Comparison of ENCODE assay signal across 17 cellular contexts in the genomic region with DNA sequence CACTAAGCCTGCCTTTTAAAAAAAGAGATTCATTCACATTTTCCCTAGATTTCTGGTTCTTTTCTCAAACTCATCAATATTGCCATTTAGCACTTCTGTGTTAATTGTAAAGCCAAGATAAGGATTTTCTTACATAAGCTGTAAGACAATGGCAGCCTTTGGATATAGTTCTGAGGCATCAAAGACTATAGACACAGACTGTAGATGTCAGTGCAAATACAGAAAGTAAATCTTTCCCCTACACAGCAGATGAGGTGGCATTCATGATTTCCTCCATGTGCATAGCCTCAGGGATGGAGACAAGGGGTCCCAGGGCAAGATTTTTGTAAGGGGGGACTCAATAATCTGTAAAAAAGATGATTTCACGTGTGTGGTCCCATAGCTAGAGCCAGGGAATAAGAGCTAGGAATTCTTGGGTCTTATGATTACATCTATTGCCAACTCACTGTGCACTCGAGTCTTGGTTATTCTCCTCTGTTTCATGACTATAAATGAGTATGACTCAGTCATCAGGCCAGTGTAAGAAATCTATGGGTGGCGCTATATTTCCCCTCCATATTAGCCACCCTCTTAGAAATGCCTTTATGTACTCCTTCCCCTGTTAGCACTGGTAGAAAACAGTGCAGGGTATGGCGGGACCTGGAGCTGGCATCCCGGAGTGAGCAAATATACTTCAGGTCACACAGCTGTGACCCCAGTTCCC.
DNase-seq lines count a peak whose midpoint lies in the region; ATAC-seq, FAIRE-seq and TF ChIP-seq lines count a peak whose summit lies in the region.
"Had no signal": no experiment of that assay in that cellular context is flagged by ENCODE, and none has a peak within 500 bp of the region (broad histone marks: within the 10 kb centered on the region; RNA-seq: fewer than 3 reads in every experiment).

No MANE protein-coding gene starts in this region.

- CTCF ChIA-PET in HepG2 (lab: Yijun Ruan, JAX; ENCODE audit: low intra/inter-chr PET ratio, low total read pairs) (no interaction called here), GM12878 (lab: Yijun Ruan, JAX) (interaction anchor here (1.2 kb wide), 1 partner anchor 14 kb away, joined by 3 read pairs; no protein-coding TSS in a partner anchor)

- H3K4me1 ChIP-seq in liver (ENCODE audit: control insufficient read depth in 4 of 4, insufficient read depth in 4 of 4, low read length in 3 of 4) (peaks cover 5 to 33% (median 26%) of the 10 kb centered on the region in 4 donors), HepG2 (ENCODE audit: insufficient read depth, low read length) (no peaks in the 10 kb centered on the region), GM12878 (ENCODE audit: control insufficient read depth, insufficient read depth, low read length) (peaks cover 16% of the 10 kb centered on the region)
- H3K4me1 ChIP-seq: left ventricle myocardium inferior had no signal

- no TSS peak for BruUV-seq in HepG2 (replicated peaks; lab: Mats Ljungman, UMichigan)
- BruUV-seq in GM12878 (replicated peaks; lab: Mats Ljungman, UMichigan): no TSS peak

- RAD21 ChIA-PET in GM12878 (lab: Charles Lee; ENCODE audit: unreplicated experiment): no interaction called here

- H2AFZ ChIP-seq in HepG2 (ENCODE audit: low read length) (no peak overlapping the region), GM12878 (ENCODE audit: control insufficient read depth, low read depth, low read length) (no peak overlapping the region)

- TF ChIP-seq EP300 in HepG2 (IDR thresholded peaks at IDR 0.05; ENCODE audit: low read depth in 2 of 2, low read length in 2 of 2) (no peak), HepG2 (CRISPR knock-in tag; IDR thresholded peaks at IDR 0.05; ENCODE audit: borderline replicate concordance) (no peak), GM12878 (IDR thresholded peaks at IDR 0.05; ENCODE audit: borderline replicate concordance in 1 of 2, control insufficient read depth in 1 of 2, low read depth in 2 of 2, low read length in 2 of 2) (no peak)

- H3K9ac ChIP-seq in liver (ENCODE audit: low read depth in 1 of 2, low read length in 2 of 2) (no peak overlapping the region), HepG2 (ENCODE audit: insufficient read depth, low read depth, low read length) (no peak overlapping the region), GM12878 (ENCODE audit: control insufficient read depth, insufficient read depth, low read length) (no peak overlapping the region)

- FAIRE-seq in HepG2 (lab: Jason Lieb, UNC): no peak
- FAIRE-seq in GM12878 (lab: Jason Lieb, UNC): no peak

- H3K79me2 ChIP-seq in HepG2 (ENCODE audit: insufficient read depth, low read length) (no peaks in the 10 kb centered on the region), GM12878 (ENCODE audit: control insufficient read depth, insufficient read depth, low read length) (no peaks in the 10 kb centered on the region)

- H3K36me3 ChIP-seq in liver (ENCODE audit: control insufficient read depth in 4 of 4, insufficient read depth in 3 of 4, low read depth in 1 of 4, low read length in 3 of 4): no peaks in the 10 kb centered on the region
- no peaks in the 10 kb centered on the region for H3K36me3 ChIP-seq in HepG2 (replicated peaks in 1 of 2; ENCODE audit: control insufficient read depth in 1 of 2, insufficient read depth in 2 of 2, low read length in 2 of 2)
- no peaks in the 10 kb centered on the region for H3K36me3 ChIP-seq in GM12878 (ENCODE audit: control insufficient read depth in 2 of 2, insufficient read depth in 2 of 2, low read length in 1 of 2)
- H3K36me3 ChIP-seq: left ventricle myocardium inferior, neutrophil had no signal

- H3K4me2 ChIP-seq in HepG2 (ENCODE audit: low read depth, low read length): no peak overlapping the region
- H3K4me2 ChIP-seq in GM12878 (ENCODE audit: control insufficient read depth, insufficient read depth): peak overlapping the region; percentile 68

- TF ChIP-seq RAD21 in liver (IDR thresholded peaks at IDR 0.05) (no peak), HepG2 (CRISPR knock-in tag; IDR thresholded peaks at IDR 0.05) (no peak), GM12878 (IDR thresholded peaks at IDR 0.05; ENCODE audit: insufficient read depth, low read depth, low read length) (no peak)

- H3K9me3 ChIP-seq in liver (ENCODE audit: control insufficient read depth in 4 of 4, low read length in 3 of 4): no peaks in the 10 kb centered on the region
- no peaks in the 10 kb centered on the region for H3K9me3 ChIP-seq in HepG2 (ENCODE audit: low read length)
- H3K9me3 ChIP-seq in GM12878 (replicated peaks; ENCODE audit: control insufficient read depth, insufficient read depth, low read length): no peaks in the 10 kb centered on the region
- H3K9me3 ChIP-seq: left ventricle myocardium inferior, neutrophil, testis had no signal

- POLR2A ChIA-PET in HepG2 (lab: Yijun Ruan, JAX): no interaction called here
- POLR2A ChIA-PET in GM12878 (lab: Charles Lee): no interaction called here

- no peaks in the 10 kb centered on the region for H3K27me3 ChIP-seq in liver (ENCODE audit: control insufficient read depth in 4 of 4, insufficient read depth in 4 of 4, low read length in 3 of 4)
- no peaks in the 10 kb centered on the region; a peak in 2 of 5 replicates for H3K27me3 ChIP-seq in HepG2 (ENCODE audit: control insufficient read depth in 1 of 2, insufficient read depth in 2 of 2, low read length in 2 of 2)
- peaks cover 0 to 3% of the 10 kb centered on the region in 2 experiments; a peak in 1 of 4 replicates for H3K27me3 ChIP-seq in GM12878 (replicated peaks in 1 of 2; ENCODE audit: control insufficient read depth in 2 of 2, insufficient read depth in 2 of 2, low read length in 1 of 2)
- H3K27me3 ChIP-seq: testis had no signal

- H4K20me1 ChIP-seq in HepG2 (ENCODE audit: insufficient read depth, low read length) (no peaks in the 10 kb centered on the region), GM12878 (ENCODE audit: control insufficient read depth, insufficient read depth) (no peaks in the 10 kb centered on the region)

- TF ChIP-seq POLR2A in HepG2 (IDR thresholded peaks at IDR 0.05; ENCODE audit: insufficient read depth in 1 of 2, low read depth in 2 of 2, low read length in 2 of 2): no peak
- no peak for TF ChIP-seq POLR2A in GM12878 (IDR thresholded peaks at IDR 0.05; ENCODE audit: low read depth, low read length)

- WGBS in liver: 95% methylated on average over 5 of the region's 5 CpGs
- 17% methylated on average over 5 of the region's 5 CpGs for whole genome bisulfite sequencing in HepG2 (ENCODE audit: low lambda C conversion rate)
- WGBS in GM12878 (ENCODE audit: insufficient coverage, insufficient replicate concordance, low lambda C conversion rate, missing lambda C conversion rate): 50% methylated on average over 5 of the region's 5 CpGs

- in situ Hi-C loops in HepG2 (cut with HindIII; ENCODE audit: extremely low pct_ligation_motif_present, low pct_unique_long_range_greater_than_20kb) (loop anchor here (10.0 to 25.0 kb wide), 2 partner anchors 374 to 506 kb away; no protein-coding TSS in a partner anchor), GM12878 (cut with MboI) (loop anchor here (10.0 kb wide), 3 partner anchors 254 to 566 kb away; no protein-coding TSS in a partner anchor)

- TF ChIP-seq CTCF in liver (IDR thresholded peaks at IDR 0.05; ENCODE audit: low read depth, low read length, missing input control) (no peak), HepG2 (CRISPR knock-in tag; IDR thresholded peaks at IDR 0.05) (no peak), GM12878 (IDR thresholded peaks at IDR 0.05 in 2 of 3, conservative IDR thresholded peaks at IDR 0.05 in 1 of 3; ENCODE audit: control insufficient read depth in 2 of 3, extremely low read depth in 1 of 3, insufficient read depth in 1 of 3, low read depth in 3 of 3, low read length in 3 of 3) (no peak)

- ATAC-seq in HepG2: no peak
- ATAC-seq in GM12878: peak; percentile 16; the same call in 2 of the 3 replicates
- no peak for ATAC-seq in Right ventricle myocardium superior (ENCODE audit: poor library complexity)
- ATAC-seq in GM18511 (IDR thresholded peaks at IDR 0.05; ENCODE audit: unreplicated experiment): no peak
- ATAC-seq: CD8-positive, alpha-beta T cell; effector memory CD8-positive, alpha-beta T cell; WTC11 had no signal

- peak overlapping the region; percentile 28 to 44 for H3K27ac ChIP-seq in liver (ENCODE audit: low read depth in 1 of 2, low read length in 2 of 2)
- no peak overlapping the region for H3K27ac ChIP-seq in HepG2 (ENCODE audit: extremely low read length, insufficient read depth, low read length)
- H3K27ac ChIP-seq in GM12878 (ENCODE audit: control insufficient read depth, insufficient read depth): no peak overlapping the region
- H3K27ac ChIP-seq: left ventricle myocardium inferior, neutrophil, testis had no signal

- H3K4me3 ChIP-seq in liver (ENCODE audit: low read depth in 1 of 3, low read length in 3 of 3): no peak overlapping the region
- H3K4me3 ChIP-seq in HepG2 (replicated peaks in 1 of 3; ENCODE audit: insufficient read depth in 1 of 3, low read depth in 2 of 3, low read length in 3 of 3): no peak overlapping the region
- H3K4me3 ChIP-seq in GM12878: no peak overlapping the region
- H3K4me3 ChIP-seq: left ventricle myocardium inferior, testis had no signal

- DNase-seq in HepG2 (ENCODE audit: low spot score) (no peak), NCI-H2107 treated with DMSO at 0.1 percent for 48 hours (lab: John Stamatoyannopoulos, UW; ENCODE audit: unreplicated experiment) (peak; percentile 77), GM12878 (ENCODE audit: low read depth, low spot score) (no peak), Right ventricle myocardium superior (no peak), NCI-H1092 (lab: John Stamatoyannopoulos, UW) (no peak)
- DNase-seq: CD8-positive, alpha-beta T cell; DMS79; effector memory CD8-positive, alpha-beta T cell; KBM-7; left ventricle myocardium inferior; NCI-H524; SHP77 treated with DMSO at 0.1 percent for 48 hours; testis had no signal

- intact Hi-C loops in HepG2 (cut with micrococcal nuclease; ENCODE audit: unreplicated experiment) (no loop called here), GM12878 (cut with micrococcal nuclease; ENCODE audit: unreplicated experiment) (loop anchor here (10.0 kb wide), 1 partner anchor 506 kb away; no protein-coding TSS in a partner anchor), Right ventricle myocardium superior (cut with DNase I) (no loop called here)

- SMC1A ChIA-PET in GM12878 (lab: Charles Lee; ENCODE audit: uncharacterized antibody, unreplicated experiment): interaction anchor here (1.0 to 1.9 kb wide), 4 partner anchors 8 to 361 kb away, joined by 3 to 5 read pairs (median 3); no protein-coding TSS in a partner anchor

TF ChIP-seq in liver, 16 proteins besides CTCF, POLR2A, EP300 and RAD21 (continues in another document):
- TF ChIP-seq JUND (IDR thresholded peaks at IDR 0.05): no peak

TF ChIP-seq in HepG2, 621 proteins besides CTCF, POLR2A, EP300 and RAD21 (continues in another document):
- no peak for TF ChIP-seq NFKBIZ (CRISPR knock-in tag; IDR thresholded peaks at IDR 0.05)

Comparison
In these comparisons a context has a peak if more than half of its experiments do, and no peak if none do; other contexts are left out.
1. H3K27ac ChIP-seq: peak in liver (2 of 2); none in HepG2 (single experiment) and GM12878 (single experiment).